Comparison of ENCODE assay signal across 24 cellular contexts in genomic region chr10:14592566-14592965, GRCh38.
DNase-seq lines count a peak whose midpoint lies in the region; ATAC-seq, FAIRE-seq and TF ChIP-seq lines count a peak whose summit lies in the region.
"Had no signal": no experiment of that assay in that cellular context is flagged by ENCODE, and none has a peak within 500 bp of the region (broad histone marks: within the 10 kb centered on the region; RNA-seq: fewer than 3 reads in every experiment).

No MANE protein-coding gene starts in this region.

- TF ChIP-seq POLR2A in GM12892 (IDR thresholded peaks at IDR 0.05; ENCODE audit: low read depth, low read length): peak; percentile 47; the same call in 1 of the 2 replicates

- peak overlapping the region; percentile 8 for H3K27ac Mint-ChIP-seq in activated naive CD8-positive, alpha-beta T cell
- H3K27ac Mint-ChIP-seq in activated naive CD8-positive, alpha-beta T cell treated with anti-CD3 and anti-CD28 coated beads for 36 hours: no peak overlapping the region
- no peak overlapping the region for H3K27ac Mint-ChIP-seq in activated T-helper 17 cell treated with anti-CD3 and anti-CD28 coated beads, Interleukin-2, amount 50 U/mL, for 72 hours
- H3K27ac Mint-ChIP-seq: activated T-cell treated with anti-CD3 and anti-CD28 coated beads, Interleukin-2, amount 50 U/mL, for 72 hours had no signal

- H3K36me3 ChIP-seq in neutrophil: peaks cover 36% of the 10 kb centered on the region
- H3K36me3 ChIP-seq: ascending aorta had no signal

- H3K4me3 ChIP-seq in neutrophil (ENCODE audit: low read depth in 1 of 2, low read length in 1 of 2): no peak overlapping the region
- H3K4me3 ChIP-seq: ascending aorta, lung, MG63 had no signal

- no peaks in the 10 kb centered on the region for H3K9me3 ChIP-seq in neutrophil
- H3K9me3 ChIP-seq: ascending aorta, MG63 had no signal

- H3K36me3 Mint-ChIP-seq in activated naive CD8-positive, alpha-beta T cell: peaks cover 27% of the 10 kb centered on the region
- H3K36me3 Mint-ChIP-seq in activated naive CD8-positive, alpha-beta T cell treated with anti-CD3 and anti-CD28 coated beads for 36 hours: peaks cover 76% of the 10 kb centered on the region
- H3K36me3 Mint-ChIP-seq in activated T-helper 17 cell treated with anti-CD3 and anti-CD28 coated beads, Interleukin-2, amount 50 U/mL, for 72 hours (ENCODE audit: low read depth): peaks cover 100% of the 10 kb centered on the region

- no peak for ATAC-seq in activated T-helper 17 cell treated with anti-CD3 and anti-CD28 coated beads, Interleukin-2, amount 50 U/mL, for 72 hours (replicated peaks)
- ATAC-seq: activated T-cell treated with anti-CD3 and anti-CD28 coated beads, Interleukin-2, amount 50 U/mL, for 72 hours; stimulated activated naive CD8-positive, alpha-beta T cell treated with anti-CD3 and anti-CD28 coated beads, Interleukin-15, Interleukin-2, amounts not matched to agents 100 U/mL and 50 U/mL, for 24 hours had no signal

- H3K4me3 Mint-ChIP-seq in activated naive CD8-positive, alpha-beta T cell: no peak overlapping the region
- H3K4me3 Mint-ChIP-seq in activated naive CD8-positive, alpha-beta T cell treated with anti-CD3 and anti-CD28 coated beads for 36 hours: no peak overlapping the region
- H3K4me3 Mint-ChIP-seq in activated T-helper 17 cell treated with anti-CD3 and anti-CD28 coated beads, Interleukin-2, amount 50 U/mL, for 72 hours: peak overlapping the region; percentile 10
- H3K4me3 Mint-ChIP-seq: activated T-cell treated with anti-CD3 and anti-CD28 coated beads, Interleukin-2, amount 50 U/mL, for 72 hours; central memory CD8-positive, alpha-beta T cell had no signal

- no peaks in the 10 kb centered on the region for H3K27me3 ChIP-seq in neutrophil
- H3K27me3 ChIP-seq: ascending aorta, MG63 had no signal

- DNase-seq in activated naive CD8-positive, alpha-beta T cell treated with anti-CD3 and anti-CD28 coated beads for 36 hours: no peak
- DNase-seq in GM12892 (ENCODE audit: insufficient read length): no peak
- no peak for DNase-seq in midbrain (lab: John Stamatoyannopoulos, UW)
- DNase-seq in germinal center (ENCODE audit: low spot score): no peak
- DNase-seq in NCI-H524 treated with DMSO at 0.1 percent for 48 hours (lab: John Stamatoyannopoulos, UW): no peak
- DNase-seq: activated naive CD4-positive, alpha-beta T cell treated with anti-CD3 and anti-CD28 coated beads, Interleukin-2, amount 50 U/mL, for 16 hours; activated T-cell treated with anti-CD3 and anti-CD28 coated beads, Interleukin-2, amount 50 U/mL, for 72 hours; EL; foreskin melanocyte; hypothalamus; MG63; NCI-H1417; NCI-H524; stimulated activated CD4-positive, alpha-beta T cell treated with anti-CD3 and anti-CD28 coated beads, Interleukin-4, amount 100 ng/mL, for 24 hours; stimulated activated naive CD8-positive, alpha-beta T cell treated with anti-CD3 and anti-CD28 coated beads, Interleukin-15, Interleukin-2, amounts not matched to agents 100 U/mL and 50 U/mL, for 24 hours had no signal

- no peak for TF ChIP-seq CTCF in neutrophil (IDR thresholded peaks at IDR 0.05)

- no peak for FAIRE-seq in GM12892 (lab: Jason Lieb, UNC)
- FAIRE-seq: islet of Langerhans, TTC549 had no signal

- H3K4me1 ChIP-seq in neutrophil (ENCODE audit: control insufficient read depth in 1 of 2, insufficient read depth in 1 of 2, low read depth in 1 of 2, low read length in 1 of 2): peaks cover 26 to 41% of the 10 kb centered on the region in 2 experiments

- peaks cover 82% of the 10 kb centered on the region for H3K4me1 Mint-ChIP-seq in activated naive CD8-positive, alpha-beta T cell (ENCODE audit: low read depth)
- H3K4me1 Mint-ChIP-seq in activated naive CD8-positive, alpha-beta T cell treated with anti-CD3 and anti-CD28 coated beads for 36 hours: peaks cover 80% of the 10 kb centered on the region
- H3K4me1 Mint-ChIP-seq in activated T-helper 17 cell treated with anti-CD3 and anti-CD28 coated beads, Interleukin-2, amount 50 U/mL, for 72 hours: peaks cover 46% of the 10 kb centered on the region

- no peaks in the 10 kb centered on the region for H3K9me3 Mint-ChIP-seq in activated naive CD8-positive, alpha-beta T cell (ENCODE audit: low read depth)
- H3K9me3 Mint-ChIP-seq in activated naive CD8-positive, alpha-beta T cell treated with anti-CD3 and anti-CD28 coated beads for 36 hours: peaks cover 3% of the 10 kb centered on the region
- H3K9me3 Mint-ChIP-seq in activated T-helper 17 cell treated with anti-CD3 and anti-CD28 coated beads, Interleukin-2, amount 50 U/mL, for 72 hours: no peaks in the 10 kb centered on the region
- H3K9me3 Mint-ChIP-seq: activated T-cell treated with anti-CD3 and anti-CD28 coated beads, Interleukin-2, amount 50 U/mL, for 72 hours; central memory CD8-positive, alpha-beta T cell; IgD-negative memory B cell had no signal

- no peaks in the 10 kb centered on the region for H3K27me3 Mint-ChIP-seq in activated naive CD8-positive, alpha-beta T cell
- H3K27me3 Mint-ChIP-seq in activated naive CD8-positive, alpha-beta T cell treated with anti-CD3 and anti-CD28 coated beads for 36 hours: no peaks in the 10 kb centered on the region
- no peaks in the 10 kb centered on the region for H3K27me3 Mint-ChIP-seq in activated T-helper 17 cell treated with anti-CD3 and anti-CD28 coated beads, Interleukin-2, amount 50 U/mL, for 72 hours
- H3K27me3 Mint-ChIP-seq: central memory CD8-positive, alpha-beta T cell; IgD-negative memory B cell had no signal

- H3K27ac ChIP-seq in neutrophil: peak overlapping the region; percentile 65
- H3K27ac ChIP-seq: ascending aorta had no signal
